In genomic region chr10:33476757-33477273, GRCh38 we compare ENCODE assay signal across 2 cellular contexts.
TF ChIP-seq lines count a peak whose summit lies in the region.

No MANE protein-coding gene starts in this region.

TF ChIP-seq in SK-N-SH, 30 proteins besides CTCF, POLR2A, EP300 and RAD21 (continued from another document):
- no peak for TF ChIP-seq USF2 (IDR thresholded peaks at IDR 0.05; ENCODE audit: borderline replicate concordance, low read depth, low read length)
- TF ChIP-seq PBX3 (IDR thresholded peaks at IDR 0.05): no peak
- no peak for TF ChIP-seq SMC3 (IDR thresholded peaks at IDR 0.05; ENCODE audit: low read depth, low read length)
- no peak for TF ChIP-seq CHD2 (IDR thresholded peaks at IDR 0.05; ENCODE audit: low read length, partially characterized antibody)
- TF ChIP-seq FOXJ3 (CRISPR knock-in tag; IDR thresholded peaks at IDR 0.05): no peak
- no peak for TF ChIP-seq RCOR1 (IDR thresholded peaks at IDR 0.05; ENCODE audit: low read length)

TF ChIP-seq in SK-N-SH treated with all-trans-retinoic acid at 6 μM for 48 hours, 23 proteins besides CTCF, POLR2A, EP300 and RAD21 (continued from another document):
- TF ChIP-seq, protein P1, sequence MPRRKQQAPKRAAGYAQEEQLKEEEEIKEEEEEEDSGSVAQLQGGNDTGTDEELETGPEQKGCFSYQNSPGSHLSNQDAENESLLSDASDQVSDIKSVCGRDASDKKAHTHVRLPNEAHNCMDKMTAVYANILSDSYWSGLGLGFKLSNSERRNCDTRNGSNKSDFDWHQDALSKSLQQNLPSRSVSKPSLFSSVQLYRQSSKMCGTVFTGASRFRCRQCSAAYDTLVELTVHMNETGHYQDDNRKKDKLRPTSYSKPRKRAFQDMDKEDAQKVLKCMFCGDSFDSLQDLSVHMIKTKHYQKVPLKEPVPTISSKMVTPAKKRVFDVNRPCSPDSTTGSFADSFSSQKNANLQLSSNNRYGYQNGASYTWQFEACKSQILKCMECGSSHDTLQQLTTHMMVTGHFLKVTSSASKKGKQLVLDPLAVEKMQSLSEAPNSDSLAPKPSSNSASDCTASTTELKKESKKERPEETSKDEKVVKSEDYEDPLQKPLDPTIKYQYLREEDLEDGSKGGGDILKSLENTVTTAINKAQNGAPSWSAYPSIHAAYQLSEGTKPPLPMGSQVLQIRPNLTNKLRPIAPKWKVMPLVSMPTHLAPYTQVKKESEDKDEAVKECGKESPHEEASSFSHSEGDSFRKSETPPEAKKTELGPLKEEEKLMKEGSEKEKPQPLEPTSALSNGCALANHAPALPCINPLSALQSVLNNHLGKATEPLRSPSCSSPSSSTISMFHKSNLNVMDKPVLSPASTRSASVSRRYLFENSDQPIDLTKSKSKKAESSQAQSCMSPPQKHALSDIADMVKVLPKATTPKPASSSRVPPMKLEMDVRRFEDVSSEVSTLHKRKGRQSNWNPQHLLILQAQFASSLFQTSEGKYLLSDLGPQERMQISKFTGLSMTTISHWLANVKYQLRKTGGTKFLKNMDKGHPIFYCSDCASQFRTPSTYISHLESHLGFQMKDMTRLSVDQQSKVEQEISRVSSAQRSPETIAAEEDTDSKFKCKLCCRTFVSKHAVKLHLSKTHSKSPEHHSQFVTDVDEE (CRISPR knock-in tag; IDR thresholded peaks at IDR 0.05): no peak
- TF ChIP-seq, protein P2, sequence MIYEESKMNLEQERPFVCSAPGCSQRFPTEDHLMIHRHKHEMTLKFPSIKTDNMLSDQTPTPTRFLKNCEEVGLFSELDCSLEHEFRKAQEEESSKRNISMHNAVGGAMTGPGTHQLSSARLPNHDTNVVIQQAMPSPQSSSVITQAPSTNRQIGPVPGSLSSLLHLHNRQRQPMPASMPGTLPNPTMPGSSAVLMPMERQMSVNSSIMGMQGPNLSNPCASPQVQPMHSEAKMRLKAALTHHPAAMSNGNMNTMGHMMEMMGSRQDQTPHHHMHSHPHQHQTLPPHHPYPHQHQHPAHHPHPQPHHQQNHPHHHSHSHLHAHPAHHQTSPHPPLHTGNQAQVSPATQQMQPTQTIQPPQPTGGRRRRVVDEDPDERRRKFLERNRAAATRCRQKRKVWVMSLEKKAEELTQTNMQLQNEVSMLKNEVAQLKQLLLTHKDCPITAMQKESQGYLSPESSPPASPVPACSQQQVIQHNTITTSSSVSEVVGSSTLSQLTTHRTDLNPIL (CRISPR knock-in tag; IDR thresholded peaks at IDR 0.05; ENCODE audit: low read depth): no peak
TF ChIP-seq in SK-N-SH treated with all-trans-retinoic acid at 6 μM for 48 hours: peak in this region for 0.
